In genomic region chr13:65854431-65854830, GRCh38 we compare ENCODE assay signal across 23 cellular contexts.
"Had no signal": no experiment of that assay in that cellular context is flagged by ENCODE, and none has a peak within 500 bp of the region (broad histone marks: within the 10 kb centered on the region; RNA-seq: fewer than 3 reads in every experiment).

No MANE protein-coding gene starts in this region.

- ATAC-seq: HepG2, T-cell had no signal

- H2AFZ ChIP-seq: PC-9 had no signal

- H3K9me3 ChIP-seq: Peyer's patch, SJSA1 had no signal

- DNase-seq: Kasumi-1; KG1; MM.1S; NCI-H1092 treated with DMSO at 0.1 percent for 48 hours; NCI-H1436; NCI-H187; NCI-H2029; NCI-H2081 treated with DMSO at 0.1 percent for 48 hours; NCI-H226; NCI-H446; NCI-H510A; NCI-H524 treated with DMSO at 0.1 percent for 48 hours; NCI-H69; NCI-H774; NK-92 treated with Interleukin-12 subunit alpha and Interleukin-12 subunit beta, amount 100 ng/mL, for 24 hours; OCI-M1; PC-9; Peyer's patch; Right ventricle myocardium superior; SIG-M5; T-cell had no signal

- H3K36me3 ChIP-seq: Peyer's patch, SJSA1 had no signal

- H3K27me3 ChIP-seq: Peyer's patch, SJSA1 had no signal

- H3K27ac ChIP-seq: PC-9, Peyer's patch, SJSA1 had no signal

- H3K4me2 ChIP-seq: PC-9 had no signal

- H3K4me1 ChIP-seq: Peyer's patch, SJSA1 had no signal

- H3K4me3 ChIP-seq: PC-9, Peyer's patch, SJSA1 had no signal
